Comparison of ENCODE assay signal across 8 cellular contexts in genomic region chr15:43376017-43376705, GRCh38. TPM values are rescaled to one million over a fixed set of nuclear protein-coding genes. Genes with fewer than 3 reads are reported as not detected.
A peak's percentile ranks its signal among the peaks of the same experiment; 100 is the strongest.
DNase-seq lines count a peak whose midpoint lies in the region; ATAC-seq and TF ChIP-seq lines count a peak whose summit lies in the region.

No MANE protein-coding gene starts in this region.

- H3K36me3 ChIP-seq in MM.1S (replicated peaks; ENCODE audit: insufficient read depth, low read length): peaks cover 11% of the 10 kb centered on the region; the same call in 1 of the 2 replicates
- no peaks in the 10 kb centered on the region for H3K36me3 ChIP-seq in prostate gland

- no peak overlapping the region for H3K4me2 ChIP-seq in MM.1S (ENCODE audit: low read depth, low read length)

- no peak overlapping the region for H3K9ac ChIP-seq in MM.1S (ENCODE audit: low read length)

- peak; percentile 81 for TF ChIP-seq CTCF in MM.1S (IDR thresholded peaks at IDR 0.05; ENCODE audit: low read length)
- peak in 2 of 4 experiments; percentile 23 to 37 for TF ChIP-seq CTCF in prostate gland (IDR thresholded peaks at IDR 0.05)

- H3K4me3 ChIP-seq in MM.1S (ENCODE audit: low read length) (no peak overlapping the region), prostate gland (no peak overlapping the region)

- TF ChIP-seq POLR2A in prostate gland (IDR thresholded peaks at IDR 0.05): no peak

- CTCF ChIA-PET in activated CD4-positive, alpha-beta T cell treated with anti-CD3 and anti-CD28 coated beads for 36 hours (lab: Charles Lee): interaction anchor here (0.6 to 1.7 kb wide), 17 partner anchors 11 to 377 kb away, joined by 3 to 10 read pairs (median 4); no protein-coding TSS in a partner anchor

- H3K27ac ChIP-seq in MM.1S (ENCODE audit: low read length): no peak overlapping the region
- H3K27ac ChIP-seq in prostate gland: no peak overlapping the region

- no peaks in the 10 kb centered on the region for H3K9me3 Mint-ChIP-seq in activated CD4-positive, alpha-beta T cell treated with anti-CD3 and anti-CD28 coated beads for 36 hours (ENCODE audit: low read depth)

- ATAC-seq in activated CD4-positive, alpha-beta T cell treated with anti-CD3 and anti-CD28 coated beads for 36 hours: peak; percentile 72
- no peak for ATAC-seq in GM21423 (IDR thresholded peaks at IDR 0.05; ENCODE audit: unreplicated experiment)

- no peak overlapping the region for H2AFZ ChIP-seq in MM.1S (ENCODE audit: low read length)

- H3K36me3 Mint-ChIP-seq in activated CD4-positive, alpha-beta T cell treated with anti-CD3 and anti-CD28 coated beads for 36 hours (ENCODE audit: low read depth): peaks cover 48% of the 10 kb centered on the region

- 0 out of 2 replicates have a peak, but pooled peaks cover 5% of the 10 kb centered on the region for H4K20me1 ChIP-seq in MM.1S (ENCODE audit: insufficient read depth, low read length)

- H3K4me3 Mint-ChIP-seq in activated CD4-positive, alpha-beta T cell treated with anti-CD3 and anti-CD28 coated beads for 36 hours: no peak overlapping the region

- H3K4me1 ChIP-seq in MM.1S (ENCODE audit: low read length): peaks cover 8% of the 10 kb centered on the region
- H3K4me1 ChIP-seq in prostate gland (replicated peaks): no peaks in the 10 kb centered on the region

- WGBS in prostate gland: 79% methylated on average over 13 of the region's 13 CpGs

- H3K27ac Mint-ChIP-seq in activated CD4-positive, alpha-beta T cell treated with anti-CD3 and anti-CD28 coated beads for 36 hours: no peak overlapping the region

- DNase-seq in activated CD4-positive, alpha-beta T cell treated with anti-CD3 and anti-CD28 coated beads for 36 hours: peak; percentile 57
- no peak for DNase-seq in activated CD4-positive, alpha-beta T cell treated with anti-CD3 and anti-CD28 coated beads for 1 hour
- DNase-seq in MM.1S: peak; percentile 53
- peak; percentile 23 for DNase-seq in activated T-cell treated with anti-CD3 and anti-CD28 coated beads, Interleukin-2, amount 50 U/mL, for 1 hour
- DNase-seq in glomerular visceral epithelial cell (ENCODE audit: extremely low spot score): peak; percentile 26
- peak; percentile 5 to 10 for DNase-seq in stimulated activated CD4-positive, alpha-beta T cell treated with anti-CD3 and anti-CD28 coated beads, Interleukin-2, amount 100 ng/mL, for 48 hours
- no peak for DNase-seq in prostate gland (ENCODE audit: low spot score)

- H3K9me3 ChIP-seq in MM.1S (replicated peaks; ENCODE audit: insufficient read depth, low read length) (no peaks in the 10 kb centered on the region), prostate gland (no peaks in the 10 kb centered on the region)

- POLR2A ChIA-PET in activated CD4-positive, alpha-beta T cell treated with anti-CD3 and anti-CD28 coated beads for 36 hours (lab: Charles Lee): interaction anchor here (1.1 kb wide), 1 partner anchor 82 kb away, joined by 3 read pairs; no protein-coding TSS in a partner anchor

- H3K27me3 Mint-ChIP-seq in activated CD4-positive, alpha-beta T cell treated with anti-CD3 and anti-CD28 coated beads for 36 hours: no peaks in the 10 kb centered on the region

- H3K79me2 ChIP-seq in MM.1S (ENCODE audit: low read length): peaks cover 45% of the 10 kb centered on the region

- no peaks in the 10 kb centered on the region for H3K9me2 ChIP-seq in MM.1S (replicated peaks; ENCODE audit: insufficient read depth, low read length)

- intact Hi-C loops in activated CD4-positive, alpha-beta T cell treated with anti-CD3 and anti-CD28 coated beads for 36 hours (cut with DNase I, micrococcal nuclease): no loop called here
- intact Hi-C loops in prostate gland (cut with DNase I): no loop called here

- H3F3A ChIP-seq in MM.1S (ENCODE audit: insufficient read depth, low read length): no peaks in the 10 kb centered on the region

- H3K27me3 ChIP-seq in MM.1S (replicated peaks; ENCODE audit: insufficient read depth, low read length) (no peaks in the 10 kb centered on the region), prostate gland (replicated peaks; ENCODE audit: insufficient read depth) (no peaks in the 10 kb centered on the region)

- peaks cover 22% of the 10 kb centered on the region for H3K4me1 Mint-ChIP-seq in activated CD4-positive, alpha-beta T cell treated with anti-CD3 and anti-CD28 coated beads for 36 hours

RNA-seq across cellular contexts. Expression of gene TUBGCP4, which starts 5.3 kb away (rescaled TPM):
- 10 to 100 TPM; 43.6 to 44.0 TPM for total RNA-seq in activated CD4-positive, alpha-beta T cell treated with anti-CD3 and anti-CD28 coated beads for 36 hours
- total RNA-seq in prostate gland: 10 to 100 TPM; 13.5 to 13.8 TPM

RNA-seq across cellular contexts. Expression of gene ZSCAN29, which starts 5.3 kb away (rescaled TPM):
- total RNA-seq in activated CD4-positive, alpha-beta T cell treated with anti-CD3 and anti-CD28 coated beads for 36 hours: 10 to 100 TPM; 20.8 to 26.4 TPM
- total RNA-seq in prostate gland: 10 to 100 TPM; 18.3 to 26.2 TPM

RNA-seq across cellular contexts. Expression of gene LCMT2, which starts 45.8 kb away (rescaled TPM):
- total RNA-seq in activated CD4-positive, alpha-beta T cell treated with anti-CD3 and anti-CD28 coated beads for 36 hours: 1 to 10 TPM; 7.6 to 8.5 TPM
- 1 to 10 TPM; 6.8 to 7.4 TPM for total RNA-seq in prostate gland

Comparison
In these comparisons a context has a peak if more than half of its experiments do, and no peak if none do; other contexts are left out.
1. DNase-seq: peak in activated CD4-positive, alpha-beta T cell treated with anti-CD3 and anti-CD28 coated beads for 36 hours (single experiment), MM.1S (single experiment), activated T-cell treated with anti-CD3 and anti-CD28 coated beads, Interleukin-2, amount 50 U/mL, for 1 hour (single experiment), glomerular visceral epithelial cell (single experiment) and stimulated activated CD4-positive, alpha-beta T cell treated with anti-CD3 and anti-CD28 coated beads, Interleukin-2, amount 100 ng/mL, for 48 hours (2 of 2); none in activated CD4-positive, alpha-beta T cell treated with anti-CD3 and anti-CD28 coated beads for 1 hour (single experiment) and prostate gland (single experiment).